ENCODE assay signal across 13 cellular contexts in genomic region chr2:9754532-9754887, GRCh38.
A peak's percentile ranks its signal among the peaks of the same experiment; 100 is the strongest.
DNase-seq lines count a peak whose midpoint lies in the region; ATAC-seq and TF ChIP-seq lines count a peak whose summit lies in the region.
"Had no signal": no experiment of that assay in that cellular context is flagged by ENCODE, and none has a peak within 500 bp of the region (broad histone marks: within the 10 kb centered on the region; RNA-seq: fewer than 3 reads in every experiment).

No MANE protein-coding gene starts in this region.

- no TSS peak for BruUV-seq in MCF 10A (replicated peaks; lab: Mats Ljungman, UMichigan)

- H3K9me3 ChIP-seq in neuronal stem cell (replicated peaks in 1 of 2; ENCODE audit: control insufficient read depth in 2 of 2, insufficient read depth in 1 of 2, low read depth in 1 of 2, low read length in 2 of 2): peaks cover 0 to 5% of the 10 kb centered on the region in 2 donors
- H3K9me3 ChIP-seq: upper lobe of left lung had no signal

- no peak overlapping the region for H3K4me2 ChIP-seq in neuronal stem cell (ENCODE audit: insufficient read depth, low read length, poor library complexity, severe bottlenecking)

- no peak overlapping the region for H3K4me3 ChIP-seq in neuronal stem cell (ENCODE audit: low read length in 2 of 2)

- H2BK12ac ChIP-seq in neuronal stem cell (ENCODE audit: low read length): no peak overlapping the region

- H3K79me1 ChIP-seq in neuronal stem cell (ENCODE audit: low read depth, low read length): no peaks in the 10 kb centered on the region

- H3K36me3 Mint-ChIP-seq in activated T-cell treated with anti-CD3 and anti-CD28 coated beads, Interleukin-2, amount 50 U/mL, for 72 hours (ENCODE audit: insufficient read depth in 2 of 2): no peaks in the 10 kb centered on the region
- H3K36me3 Mint-ChIP-seq in HFFc6 (ENCODE audit: low read depth) (no peaks in the 10 kb centered on the region), MCF 10A (ENCODE audit: insufficient read depth, unreplicated experiment) (no peaks in the 10 kb centered on the region)

- no peak overlapping the region for H2BK5ac ChIP-seq in neuronal stem cell (ENCODE audit: low read length)

- no peak overlapping the region for H3K23ac ChIP-seq in neuronal stem cell (ENCODE audit: low read depth, low read length, poor library complexity)

- H3K14ac ChIP-seq in neuronal stem cell (ENCODE audit: low read length): no peak overlapping the region

- H3K27me3 Mint-ChIP-seq in activated T-cell treated with anti-CD3 and anti-CD28 coated beads, Interleukin-2, amount 50 U/mL, for 72 hours (ENCODE audit: low read depth): peaks cover 64% of the 10 kb centered on the region
- peaks cover 6% of the 10 kb centered on the region for H3K27me3 Mint-ChIP-seq in HFFc6 (ENCODE audit: insufficient read depth)
- no peaks in the 10 kb centered on the region for H3K27me3 Mint-ChIP-seq in MCF 10A (ENCODE audit: insufficient read depth, unreplicated experiment)

- peaks cover 58% of the 10 kb centered on the region for H3K4me1 Mint-ChIP-seq in activated T-cell treated with anti-CD3 and anti-CD28 coated beads, Interleukin-2, amount 50 U/mL, for 72 hours (ENCODE audit: low read depth)
- H3K4me1 Mint-ChIP-seq in HFFc6 (ENCODE audit: low read depth): peaks cover 47% of the 10 kb centered on the region
- H3K4me1 Mint-ChIP-seq in MCF 10A (ENCODE audit: insufficient read depth, unreplicated experiment): peaks cover 36% of the 10 kb centered on the region

- H3K36me3 ChIP-seq in neuronal stem cell (replicated peaks in 1 of 2; ENCODE audit: control insufficient read depth in 2 of 2, insufficient read depth in 2 of 2, low read length in 2 of 2): no peaks in the 10 kb centered on the region
- H3K36me3 ChIP-seq: upper lobe of left lung had no signal

- ATAC-seq in activated T-cell treated with anti-CD3 and anti-CD28 coated beads, Interleukin-2, amount 50 U/mL, for 72 hours (replicated peaks in 1 of 2): peak in 1 of 2 donors; percentile 0

- POLR2A ChIA-PET in MCF 10A (lab: Yijun Ruan, JAX): interaction anchor here (1.2 to 3.4 kb wide), 11 partner anchors 9 to 279 kb away, joined by 3 to 38 read pairs (median 9); partner anchors contain the start of genes ADAM17, IAH1, TAF1B and YWHAQ

- H2BK15ac ChIP-seq in neuronal stem cell (ENCODE audit: low read length): no peak overlapping the region

- H3K4ac ChIP-seq in neuronal stem cell (ENCODE audit: low read length): no peak overlapping the region

- CTCF ChIA-PET in MCF 10A (lab: Yijun Ruan, JAX): interaction anchor here (0.7 to 9.7 kb wide), 4 partner anchors 16 to 59 kb away, joined by 3 to 81 read pairs (median 6); no protein-coding TSS in a partner anchor

- peak overlapping the region; percentile 85 for H2AFZ ChIP-seq in neuronal stem cell (ENCODE audit: low read length)

- H3K9me3 Mint-ChIP-seq in activated T-cell treated with anti-CD3 and anti-CD28 coated beads, Interleukin-2, amount 50 U/mL, for 72 hours: no peaks in the 10 kb centered on the region
- H3K9me3 Mint-ChIP-seq in HFFc6: no peaks in the 10 kb centered on the region
- H3K9me3 Mint-ChIP-seq in MCF 10A (ENCODE audit: unreplicated experiment): no peaks in the 10 kb centered on the region

- H4K91ac ChIP-seq in neuronal stem cell (ENCODE audit: low read depth, low read length, poor library complexity): no peak overlapping the region

- no peak for TF ChIP-seq CTCF in HFFc6 (IDR thresholded peaks at IDR 0.05)
- TF ChIP-seq CTCF in MCF 10A (IDR thresholded peaks at IDR 0.05; ENCODE audit: unreplicated experiment): no peak

- H3K27ac Mint-ChIP-seq in activated T-cell treated with anti-CD3 and anti-CD28 coated beads, Interleukin-2, amount 50 U/mL, for 72 hours: no peak overlapping the region
- H3K27ac Mint-ChIP-seq in HFFc6 (peak overlapping the region; percentile 97), MCF 10A (ENCODE audit: low read depth, unreplicated experiment) (peak overlapping the region; percentile 82)

- no peak for DNase-seq in activated T-cell treated with anti-CD3 and anti-CD28 coated beads, Interleukin-2, amount 50 U/mL, for 72 hours
- no peak for DNase-seq in activated T-cell treated with anti-CD3 and anti-CD28 coated beads for 4 hours
- DNase-seq in HFFc6: no peak
- no peak for DNase-seq in MCF 10A (ENCODE audit: unreplicated experiment)
- DNase-seq in neuronal stem cell (ENCODE audit: low spot score): no peak
- DNase-seq in amygdala (lab: John Stamatoyannopoulos, UW): no peak
- no peak for DNase-seq in NCI-H446 treated with DMSO at 0.1 percent for 48 hours (lab: John Stamatoyannopoulos, UW)
- no peak for DNase-seq in D341Med (ENCODE audit: low spot score)
- DNase-seq: DMS79 treated with DMSO at 0.1 percent for 48 hours, dorsolateral prefrontal cortex, KG1, NCI-H510A treated with DMSO at 0.1 percent for 48 hours had no signal

- no peak overlapping the region for H2BK120ac ChIP-seq in neuronal stem cell (ENCODE audit: low read depth, low read length)

- H4K8ac ChIP-seq in neuronal stem cell (ENCODE audit: low read depth, low read length): no peak overlapping the region

- H3K4me3 Mint-ChIP-seq in activated T-cell treated with anti-CD3 and anti-CD28 coated beads, Interleukin-2, amount 50 U/mL, for 72 hours: peak overlapping the region; percentile 81 to 92
- no peak overlapping the region for H3K4me3 Mint-ChIP-seq in HFFc6
- peak overlapping the region; percentile 69 for H3K4me3 Mint-ChIP-seq in MCF 10A (ENCODE audit: unreplicated experiment)

- no CpG with 5 or more reads among the region's 6 CpGs for WGBS in neuronal stem cell (ENCODE audit: extremely low coverage in 2 of 2, insufficient read length in 2 of 2, insufficient replicate concordance in 1 of 2), 2 donors

- intact Hi-C loops in MCF 10A (cut with micrococcal nuclease): no loop called here

- H3K27ac ChIP-seq in neuronal stem cell (replicated peaks; ENCODE audit: low read length): no peak overlapping the region
- H3K27ac ChIP-seq: dorsolateral prefrontal cortex had no signal

- H3K9ac ChIP-seq in neuronal stem cell (ENCODE audit: low read depth, low read length, poor library complexity): no peak overlapping the region

- H2AK5ac ChIP-seq in neuronal stem cell (ENCODE audit: low read depth, low read length): no peak overlapping the region

- peaks cover 0 to 66% (median 0%) of the 10 kb centered on the region in 3 experiments for H3K27me3 ChIP-seq in neuronal stem cell (ENCODE audit: control insufficient read depth in 3 of 3, insufficient read depth in 3 of 3, low read depth in 1 of 3, low read length in 3 of 3)
- H3K27me3 ChIP-seq: upper lobe of left lung had no signal

- H3K18ac ChIP-seq in neuronal stem cell (ENCODE audit: low read length): no peak overlapping the region

- peaks cover 26 to 37% of the 10 kb centered on the region in 2 donors for H3K4me1 ChIP-seq in neuronal stem cell (ENCODE audit: control insufficient read depth in 2 of 2, insufficient read depth in 1 of 2, low read depth in 1 of 2, low read length in 2 of 2)
